ENCODE assay signal across 8 cellular contexts in genomic region chr2:95992102-95992501, GRCh38. TPM values are rescaled to one million over a fixed set of nuclear protein-coding genes. Genes with fewer than 3 reads are reported as not detected.
A peak's percentile ranks its signal among the peaks of the same experiment; 100 is the strongest.
DNase-seq lines count a peak whose midpoint lies in the region; ATAC-seq and TF ChIP-seq lines count a peak whose summit lies in the region.
"Not testable (repeated sequence)": the region's sequence is repeated elsewhere in the genome, so short reads cannot be mapped to it uniquely, and the experiment has no call there.

No MANE protein-coding gene starts in this region.

- POLR2A ChIA-PET in T-cell (lab: Charles Lee): not testable (repeated sequence)

- not testable (repeated sequence) for DNase-seq in GM06990 (ENCODE audit: extremely low read depth, insufficient read length); ascending aorta (ENCODE audit: low spot score in 2 of 2); natural killer cell; substantia nigra (lab: John Stamatoyannopoulos, UW)
- DNase-seq in T-cell (peak in 12 of 34 experiments; percentile 12 to 52 (median 28)), glutamatergic neuron (peak; percentile 27)

- H3K4me1 Mint-ChIP-seq in T-cell; glutamatergic neuron (ENCODE audit: low read depth, unreplicated experiment): not testable (repeated sequence)
- H3K4me1 Mint-ChIP-seq in natural killer cell: peaks cover 11% of the 10 kb centered on the region in 2 donors

- H3K4me1 ChIP-seq in ascending aorta: not testable (repeated sequence)

- H3K27me3 Mint-ChIP-seq in T-cell (peaks cover 11 to 20% of the 10 kb centered on the region in 2 donors), natural killer cell (ENCODE audit: low read depth in 2 of 2) (peaks cover 14 to 33% of the 10 kb centered on the region in 2 donors)
- not testable (repeated sequence) for H3K27me3 Mint-ChIP-seq in glutamatergic neuron (ENCODE audit: unreplicated experiment)

- H3K9me3 Mint-ChIP-seq in T-cell; glutamatergic neuron (ENCODE audit: unreplicated experiment); natural killer cell: not testable (repeated sequence)

- CTCF ChIA-PET in T-cell (lab: Charles Lee): interaction anchor here (0.5 to 1.7 kb wide), 14 partner anchors 9 to 971 kb away, joined by 3 to 8 read pairs (median 4); partner anchors contain the start of genes ADRA2B (in 1 of the 2), CIAO1 (in 1 of the 2), STARD7 (in 1 of the 2) and TMEM127 (in 1 of the 2)

- H3K4me3 ChIP-seq in GM06990 (replicated peaks; ENCODE audit: low read depth, low read length): peak overlapping the region; percentile 58
- peak overlapping the region; percentile 80 to 92 for H3K4me3 ChIP-seq in ascending aorta

- ATAC-seq in GM21576 (IDR thresholded peaks at IDR 0.05; ENCODE audit: unreplicated experiment): peak; percentile 38
- ATAC-seq in HG03196 (IDR thresholded peaks at IDR 0.05; ENCODE audit: unreplicated experiment): peak; percentile 43
- peak; percentile 47 to 64 (median 57) for ATAC-seq in T-cell (replicated peaks in 1 of 4)
- ATAC-seq in natural killer cell: peak; percentile 41 to 66 (median 58)

- intact Hi-C loops in ascending aorta (cut with DNase I): loop anchor here (2.0 to 10.0 kb wide), 2 partner anchors 183 to 273 kb away; partner anchors contain the start of genes CIAO1 and TMEM127
- intact Hi-C loops in natural killer cell (cut with micrococcal nuclease): loop anchor here (10.0 kb wide), 1 partner anchor 183 kb away; no protein-coding TSS in a partner anchor

- H3K27ac Mint-ChIP-seq in T-cell (peak overlapping the region; percentile 39 to 57), natural killer cell (peak overlapping the region; percentile 94 to 98)
- H3K27ac Mint-ChIP-seq in glutamatergic neuron (ENCODE audit: unreplicated experiment): not testable (repeated sequence)

- H3K36me3 Mint-ChIP-seq in T-cell; glutamatergic neuron (ENCODE audit: unreplicated experiment); natural killer cell: not testable (repeated sequence)

- TF ChIP-seq CTCF in GM06990 (IDR thresholded peaks at IDR 0.05; ENCODE audit: insufficient read depth, low read length, poor library complexity, severe bottlenecking); glutamatergic neuron (IDR thresholded peaks at IDR 0.05; ENCODE audit: partially characterized antibody, unreplicated experiment); natural killer cell (IDR thresholded peaks at IDR 0.05): not testable (repeated sequence)
- peak in 1 of 3 experiments; percentile 10 for TF ChIP-seq CTCF in ascending aorta (IDR thresholded peaks at IDR 0.05)

- peak overlapping the region; percentile 76 to 84 for H3K27ac ChIP-seq in ascending aorta
- H3K27ac ChIP-seq in substantia nigra (ENCODE audit: low read depth, low read length, poor library complexity, severe bottlenecking): peak overlapping the region; percentile 89

- H3K27me3 ChIP-seq in GM06990 (replicated peaks; ENCODE audit: control insufficient read depth, insufficient read depth, low read length); ascending aorta: not testable (repeated sequence)

- not testable (repeated sequence) for H3K9me3 ChIP-seq in ascending aorta

- H3K4me3 Mint-ChIP-seq in T-cell: peak overlapping the region; percentile 92 to 97 (median 96)
- not testable (repeated sequence) for H3K4me3 Mint-ChIP-seq in glutamatergic neuron (ENCODE audit: unreplicated experiment)
- peak overlapping the region; percentile 96 for H3K4me3 Mint-ChIP-seq in natural killer cell

- H3K36me3 ChIP-seq in GM06990 (ENCODE audit: control insufficient read depth, insufficient read depth, low read length); ascending aorta: not testable (repeated sequence)

RNA-seq across cellular contexts. Expression of gene ANKRD36C, which starts 0.5 kb away (rescaled TPM):
- total RNA-seq in T-cell (10 to 100 TPM; 60.6 to 94.8 (median 68.6) TPM), ascending aorta (12.1 TPM), glutamatergic neuron (ENCODE audit: unreplicated experiment) (75.7 TPM), natural killer cell (10 to 100 TPM; 84.5 to 91.5 (median 85.4) TPM)

RNA-seq across cellular contexts. Expression of gene GPAT2, which starts 42.6 kb away (rescaled TPM):
- total RNA-seq in T-cell (1 to 10 TPM in 4 of 5 donors, not detected in 1; 3.3 to 3.9 (median 3.8) TPM), ascending aorta (9.4 TPM), glutamatergic neuron (ENCODE audit: unreplicated experiment) (0.47 TPM), natural killer cell (1 to 10 TPM; 2.3 to 6.0 (median 3.8) TPM)
